36 cellular contexts compared by ENCODE assay signal in the genomic region with DNA sequence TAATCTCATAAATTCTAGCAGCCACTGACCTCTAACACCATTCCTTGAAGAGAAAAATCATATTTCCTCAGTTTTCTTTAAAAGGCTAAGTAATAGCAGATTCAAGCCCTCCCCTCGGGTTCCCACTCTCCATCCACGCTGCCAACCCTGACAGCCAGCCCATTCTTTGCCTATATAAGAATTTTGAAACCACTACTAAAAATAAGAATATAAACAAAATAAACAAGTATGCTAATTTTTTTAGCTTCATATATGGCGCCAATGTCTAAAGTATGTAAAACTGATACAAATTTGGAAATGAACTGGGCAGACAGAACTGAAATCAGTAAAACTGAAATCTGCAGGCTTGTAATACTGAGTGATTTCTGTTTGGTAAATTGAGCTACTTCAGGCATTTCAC. TPM values are rescaled to one million over a fixed set of nuclear protein-coding genes. Genes with fewer than 3 reads are reported as not detected.
"Had no signal": no experiment of that assay in that cellular context is flagged by ENCODE, and none has a peak within 500 bp of the region (broad histone marks: within the 10 kb centered on the region; RNA-seq: fewer than 3 reads in every experiment).

No MANE protein-coding gene starts in this region.

- H3K27ac Mint-ChIP-seq: activated B cell treated with CpG ODN at 0.5 μM for 24 hours; activated CD4-positive, alpha-beta memory T cell treated with anti-CD3 and anti-CD28 coated beads for 36 hours; activated CD4-positive, alpha-beta T cell treated with anti-CD3 and anti-CD28 coated beads, Interleukin-2, amount 10 ng/mL, durations not matched to agents 24 days and 14 days; activated CD8-positive, alpha-beta T cell treated with anti-CD3 and anti-CD28 coated beads for 36 hours; activated naive CD4-positive, alpha-beta T cell treated with anti-CD3 and anti-CD28 coated beads for 36 hours; activated naive CD4-positive, alpha-beta T cell treated with anti-CD3 and anti-CD28 coated beads, Interleukin-2, amount 50 U/mL, for 72 hours; activated naive CD8-positive, alpha-beta T cell treated with anti-CD3 and anti-CD28 coated beads for 36 hours; activated T-cell treated with anti-CD3 and anti-CD28 coated beads, Interleukin-2, amount 50 U/mL, for 72 hours; activated T-helper 1 cell treated with anti-CD3 and anti-CD28 coated beads, Interleukin-12 subunit alpha, Interleukin-12 subunit beta, Interleukin-2, Interleukin-4 antibody, amounts not matched to agents 30 ng/mL and 10 ng/mL and 1 ng/mL, durations not matched to agents 14 hours and 24 hours and 36 hours; activated T-helper 17 cell treated with anti-CD3 and anti-CD28 coated beads, Interleukin-2, amount 50 U/mL, for 72 hours; T-helper 1 cell treated with Interleukin-12 subunit alpha and Interleukin-12 subunit beta and Interleukin-4 antibody, amounts not matched to agents 30 μg/mL and 1 μg/mL, for 36 hours; T-helper 2 cell treated with Interferon-gamma antibody and Interleukin-4, amounts not matched to agents 5 μg/mL and 100 μg/mL, for 36 hours had no signal

- H3K27ac ChIP-seq: adrenal gland, body of pancreas, cardiac muscle cell, colonic mucosa had no signal

- H3K4me1 ChIP-seq: adrenal gland, body of pancreas, colonic mucosa had no signal

- H3K4me3 Mint-ChIP-seq: activated CD4-positive, alpha-beta memory T cell treated with anti-CD3 and anti-CD28 coated beads for 36 hours; activated CD4-positive, alpha-beta T cell treated with anti-CD3 and anti-CD28 coated beads, Interleukin-2, amount 10 ng/mL, durations not matched to agents 24 days and 14 days; activated CD8-positive, alpha-beta T cell treated with anti-CD3 and anti-CD28 coated beads for 36 hours; activated naive CD4-positive, alpha-beta T cell treated with anti-CD3 and anti-CD28 coated beads for 36 hours; activated naive CD8-positive, alpha-beta T cell treated with anti-CD3 and anti-CD28 coated beads for 36 hours; activated T-cell treated with anti-CD3 and anti-CD28 coated beads, Interleukin-2, amount 50 U/mL, for 4 hours; activated T-cell treated with anti-CD3 and anti-CD28 coated beads, Interleukin-2, amount 50 U/mL, for 72 hours; activated T-helper 1 cell treated with anti-CD3 and anti-CD28 coated beads, Interleukin-12 subunit alpha, Interleukin-12 subunit beta, Interleukin-2, Interleukin-4 antibody, amounts not matched to agents 30 ng/mL and 10 ng/mL and 1 ng/mL, durations not matched to agents 14 hours and 24 hours and 36 hours; activated T-helper 17 cell treated with anti-CD3 and anti-CD28 coated beads, Interleukin-2, amount 50 U/mL, for 72 hours; central memory CD8-positive, alpha-beta T cell; T-helper 1 cell treated with Interleukin-12 subunit alpha and Interleukin-12 subunit beta and Interleukin-4 antibody, amounts not matched to agents 30 μg/mL and 1 μg/mL, for 36 hours; T-helper 2 cell treated with Interferon-gamma antibody and Interleukin-4, amounts not matched to agents 5 μg/mL and 100 μg/mL, for 36 hours had no signal

- H3K36me3 ChIP-seq: adrenal gland, cardiac muscle cell, colonic mucosa had no signal

- H3K9me3 ChIP-seq: adrenal gland, body of pancreas, colonic mucosa had no signal

- H3K4me3 ChIP-seq: adrenal gland, body of pancreas, cardiac muscle cell, colonic mucosa had no signal

- H3K9me3 Mint-ChIP-seq: activated B cell treated with CpG ODN at 0.5 μM for 24 hours; activated CD4-positive, alpha-beta memory T cell treated with anti-CD3 and anti-CD28 coated beads for 36 hours; activated CD4-positive, alpha-beta T cell treated with anti-CD3 and anti-CD28 coated beads, Interleukin-2, amount 10 ng/mL, durations not matched to agents 24 days and 14 days; activated CD8-positive, alpha-beta T cell treated with anti-CD3 and anti-CD28 coated beads for 36 hours; activated naive CD4-positive, alpha-beta T cell treated with anti-CD3 and anti-CD28 coated beads for 36 hours; activated naive CD4-positive, alpha-beta T cell treated with anti-CD3 and anti-CD28 coated beads, Interleukin-2, amount 50 U/mL, for 72 hours; activated naive CD8-positive, alpha-beta T cell treated with anti-CD3 and anti-CD28 coated beads for 36 hours; activated T-cell treated with anti-CD3 and anti-CD28 coated beads, Interleukin-2, amount 50 U/mL, for 4 hours; activated T-cell treated with anti-CD3 and anti-CD28 coated beads, Interleukin-2, amount 50 U/mL, for 72 hours; activated T-helper 1 cell treated with anti-CD3 and anti-CD28 coated beads, Interleukin-12 subunit alpha, Interleukin-12 subunit beta, Interleukin-2, Interleukin-4 antibody, amounts not matched to agents 30 ng/mL and 10 ng/mL and 1 ng/mL, durations not matched to agents 14 hours and 24 hours and 36 hours; activated T-helper 17 cell treated with anti-CD3 and anti-CD28 coated beads, Interleukin-2, amount 50 U/mL, for 72 hours; central memory CD8-positive, alpha-beta T cell; T-helper 1 cell treated with Interleukin-12 subunit alpha and Interleukin-12 subunit beta and Interleukin-4 antibody, amounts not matched to agents 30 μg/mL and 1 μg/mL, for 36 hours; T-helper 2 cell treated with Interferon-gamma antibody and Interleukin-4, amounts not matched to agents 5 μg/mL and 100 μg/mL, for 36 hours had no signal

- DNase-seq: activated B cell treated with CpG ODN at 0.5 μM for 24 hours; activated CD4-positive, alpha-beta memory T cell treated with anti-CD3 and anti-CD28 coated beads for 36 hours; activated CD4-positive, alpha-beta T cell treated with anti-CD3 and anti-CD28 coated beads for 4 hours; activated CD4-positive, alpha-beta T cell treated with anti-CD3 and anti-CD28 coated beads, Interleukin-2, amount 10 ng/mL, durations not matched to agents 24 days and 14 days; activated CD4-positive, alpha-beta T cell treated with anti-CD3 and anti-CD28 coated beads, Interleukin-2, amount 50 U/mL, for 1 hour; activated CD4-positive, alpha-beta T cell treated with anti-CD3 and anti-CD28 coated beads, Interleukin-2, amount 50 U/mL, for 4 hours; activated CD4-positive, CD25-positive, alpha-beta regulatory T cell treated with anti-CD3 and anti-CD28 coated beads, Interleukin-2, amount 50 U/mL, for 72 hours; activated CD8-positive, alpha-beta memory T cell treated with anti-CD3 and anti-CD28 coated beads, Interleukin-2, amount 50 U/mL, for 4 hours; activated CD8-positive, alpha-beta T cell treated with anti-CD3 and anti-CD28 coated beads for 36 hours; activated effector memory CD4-positive, alpha-beta T cell treated with anti-CD3 and anti-CD28 coated beads, Interleukin-2, amount 50 U/mL, for 16 hours; activated gamma-delta T cell treated with Interleukin-2 at 50 U/mL for 16 hours; activated naive CD4-positive, alpha-beta T cell; activated naive CD4-positive, alpha-beta T cell treated with anti-CD3 and anti-CD28 coated beads for 36 hours; activated naive CD4-positive, alpha-beta T cell treated with anti-CD3 and anti-CD28 coated beads, Interleukin-2, amount 50 U/mL, for 16 hours; activated naive CD8-positive, alpha-beta T cell treated with anti-CD3 and anti-CD28 coated beads for 36 hours; activated T-cell treated with anti-CD3 and anti-CD28 coated beads for 4 hours; activated T-cell treated with anti-CD3 and anti-CD28 coated beads, Interleukin-2, amount 50 U/mL, for 1 hour; activated T-cell treated with anti-CD3 and anti-CD28 coated beads, Interleukin-2, amount 50 U/mL, for 4 hours; activated T-cell treated with anti-CD3 and anti-CD28 coated beads, Interleukin-2, amount 50 U/mL, for 72 hours; adrenal gland; amniotic stem cell; aorta; body of pancreas; caudate nucleus; cerebellar nuclear complex; colonic mucosa; T-helper 2 cell; T-helper 9 cell had no signal

- H3K4me1 Mint-ChIP-seq: activated CD4-positive, alpha-beta T cell treated with anti-CD3 and anti-CD28 coated beads, Interleukin-2, amount 10 ng/mL, durations not matched to agents 24 days and 14 days; activated naive CD8-positive, alpha-beta T cell treated with anti-CD3 and anti-CD28 coated beads for 36 hours; activated T-helper 17 cell treated with anti-CD3 and anti-CD28 coated beads, Interleukin-2, amount 50 U/mL, for 72 hours; central memory CD8-positive, alpha-beta T cell had no signal

- ATAC-seq: activated CD8-positive, alpha-beta T cell treated with anti-CD3 and anti-CD28 coated beads for 36 hours; activated naive CD4-positive, alpha-beta T cell treated with anti-CD3 and anti-CD28 coated beads, Interleukin-2, amount 50 U/mL, for 72 hours; activated T-cell treated with anti-CD3 and anti-CD28 coated beads, Interleukin-2, amount 50 U/mL, for 4 hours; activated T-cell treated with anti-CD3 and anti-CD28 coated beads, Interleukin-2, amount 50 U/mL, for 72 hours; activated T-helper 17 cell treated with anti-CD3 and anti-CD28 coated beads, Interleukin-2, amount 50 U/mL, for 72 hours; body of pancreas had no signal

- H3K27me3 ChIP-seq: adrenal gland, body of pancreas, cardiac muscle cell, colonic mucosa had no signal

- H3K36me3 Mint-ChIP-seq: activated CD4-positive, alpha-beta memory T cell treated with anti-CD3 and anti-CD28 coated beads for 36 hours; activated naive CD4-positive, alpha-beta T cell treated with anti-CD3 and anti-CD28 coated beads, Interleukin-2, amount 50 U/mL, for 72 hours; activated naive CD8-positive, alpha-beta T cell treated with anti-CD3 and anti-CD28 coated beads for 36 hours had no signal

RNA-seq across cellular contexts. Expression of a gene that starts 19.0 kb away (rescaled TPM):
- total RNA-seq: activated B cell treated with CpG ODN at 0.5 μM for 24 hours; activated CD4-positive, alpha-beta memory T cell treated with anti-CD3 and anti-CD28 coated beads for 36 hours; activated CD4-positive, alpha-beta T cell treated with anti-CD3 and anti-CD28 coated beads, Interleukin-2, amount 10 ng/mL, durations not matched to agents 24 days and 14 days; activated CD8-positive, alpha-beta memory T cell treated with anti-CD3 and anti-CD28 coated beads for 36 hours; activated CD8-positive, alpha-beta T cell treated with anti-CD3 and anti-CD28 coated beads for 36 hours; activated naive CD4-positive, alpha-beta T cell treated with anti-CD3 and anti-CD28 coated beads for 36 hours; activated naive CD4-positive, alpha-beta T cell treated with anti-CD3 and anti-CD28 coated beads, Interleukin-2, amount 50 U/mL, for 72 hours; activated naive CD8-positive, alpha-beta T cell treated with anti-CD3 and anti-CD28 coated beads for 36 hours; activated T-cell treated with anti-CD3 and anti-CD28 coated beads, Interleukin-2, amount 50 U/mL, for 4 hours; activated T-helper 1 cell treated with anti-CD3 and anti-CD28 coated beads, Interleukin-12 subunit alpha, Interleukin-12 subunit beta, Interleukin-2, Interleukin-4 antibody, amounts not matched to agents 30 ng/mL and 10 ng/mL and 1 ng/mL, durations not matched to agents 14 hours and 24 hours and 36 hours; activated T-helper 17 cell treated with anti-CD3 and anti-CD28 coated beads, Interleukin-2, amount 50 U/mL, for 72 hours had no signal
- polyA plus RNA-seq: aorta, cardiac muscle cell had no signal
